Comparison of ENCODE assay signal across 27 cellular contexts in the genomic region with DNA sequence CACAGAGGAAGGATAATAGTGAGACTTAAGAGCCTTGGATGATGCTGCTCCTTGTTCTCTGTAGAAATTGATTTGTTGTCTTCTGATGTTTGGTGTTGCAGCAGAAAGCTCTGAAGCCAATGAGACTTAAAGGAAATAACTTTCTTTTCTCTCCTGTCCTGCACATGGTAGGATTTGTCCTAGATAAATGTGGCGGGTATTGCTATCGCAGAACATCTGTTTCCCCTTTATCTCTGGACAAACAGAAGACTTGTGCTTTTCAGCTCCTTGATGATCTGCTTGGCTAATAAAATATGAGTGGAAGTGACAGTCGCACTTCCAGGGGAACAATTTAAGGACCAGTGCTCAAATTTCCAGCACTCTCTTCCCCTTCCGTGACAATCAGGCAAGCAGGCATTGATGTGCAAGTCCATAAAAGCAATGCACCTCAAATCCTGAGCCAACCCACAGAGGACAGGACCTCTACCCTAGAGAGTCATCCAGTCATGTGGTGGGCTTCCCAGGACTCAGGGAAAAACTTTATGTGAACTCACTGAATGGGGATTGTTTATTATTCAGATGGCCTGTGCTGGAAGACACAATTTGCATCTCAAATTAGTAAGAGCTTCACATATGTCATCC. TPM values are rescaled to one million over a fixed set of nuclear protein-coding genes. Genes with fewer than 3 reads are reported as not detected.
"Had no signal": no experiment of that assay in that cellular context is flagged by ENCODE, and none has a peak within 500 bp of the region (broad histone marks: within the 10 kb centered on the region; RNA-seq: fewer than 3 reads in every experiment).

No MANE protein-coding gene starts in this region.

- H3K4me3 Mint-ChIP-seq: activated T-cell treated with anti-CD3 and anti-CD28 coated beads, Interleukin-2, amount 50 U/mL, for 72 hours; endodermal cell; mesothelial cell of epicardium; natural killer cell treated with Interleukin-12 subunit alpha and Interleukin-12 subunit beta and Interleukin-15 and Interleukin-18, amount 100 ng/mL, for 72 hours; stimulated activated memory B cell treated with anti-CD40 and anti-IgM and Interleukin-4, amounts not matched to agents 10 μg/mL and 1 μg/mL and 100 μg/mL, for 72 hours had no signal

- H3K9me3 ChIP-seq: colonic mucosa, sigmoid colon, spleen, testis, upper lobe of left lung had no signal

- H3K4me1 Mint-ChIP-seq: endodermal cell; stimulated activated memory B cell treated with anti-CD40 and anti-IgM and Interleukin-4, amounts not matched to agents 10 μg/mL and 1 μg/mL and 100 μg/mL, for 72 hours had no signal

- DNase-seq: activated CD4-positive, alpha-beta T cell treated with anti-CD3 and anti-CD28 coated beads, Interleukin-2, amount 50 U/mL, for 4 hours; activated CD4-positive, CD25-positive, alpha-beta regulatory T cell treated with anti-CD3 and anti-CD28 coated beads, Interleukin-2, amount 50 U/mL, for 72 hours; activated effector memory CD4-positive, alpha-beta T cell treated with anti-CD3 and anti-CD28 coated beads, Interleukin-2, amount 50 U/mL, for 16 hours; activated naive CD4-positive, alpha-beta T cell treated with anti-CD3 and anti-CD28 coated beads, Interleukin-2, amount 50 U/mL, for 16 hours; activated T-cell treated with anti-CD3 and anti-CD28 coated beads, Interleukin-2, amount 50 U/mL, for 72 hours; aorta; brain microvascular endothelial cell; central memory CD4-positive, alpha-beta T cell; colonic mucosa; endodermal cell; kidney; sigmoid colon; spleen; stimulated activated CD4-positive, alpha-beta T cell treated with anti-CD3 and anti-CD28 coated beads, Interleukin-4, amount 100 ng/mL, for 4 hours; T-helper 9 cell; testis; upper lobe of left lung had no signal

- H3K36me3 Mint-ChIP-seq: mesothelial cell of epicardium; natural killer cell treated with Interleukin-12 subunit alpha and Interleukin-12 subunit beta and Interleukin-15 and Interleukin-18, amount 100 ng/mL, for 72 hours; stimulated activated memory B cell treated with anti-CD40 and anti-IgM and Interleukin-4, amounts not matched to agents 10 μg/mL and 1 μg/mL and 100 μg/mL, for 72 hours had no signal

- H3K27me3 ChIP-seq: colonic mucosa, testis had no signal

- H3K4me1 ChIP-seq: colonic mucosa, parathyroid adenoma, sigmoid colon, spleen, testis, upper lobe of left lung had no signal

- H3K27ac Mint-ChIP-seq: activated T-cell treated with anti-CD3 and anti-CD28 coated beads, Interleukin-2, amount 50 U/mL, for 72 hours; endodermal cell; mesothelial cell of epicardium; natural killer cell treated with Interleukin-12 subunit alpha and Interleukin-12 subunit beta and Interleukin-15 and Interleukin-18, amount 100 ng/mL, for 72 hours; stimulated activated memory B cell treated with anti-CD40 and anti-IgM and Interleukin-4, amounts not matched to agents 10 μg/mL and 1 μg/mL and 100 μg/mL, for 72 hours had no signal

- H3K9me3 Mint-ChIP-seq: activated T-cell treated with anti-CD3 and anti-CD28 coated beads, Interleukin-2, amount 50 U/mL, for 72 hours; endodermal cell; mesothelial cell of epicardium; natural killer cell treated with Interleukin-12 subunit alpha and Interleukin-12 subunit beta and Interleukin-15 and Interleukin-18, amount 100 ng/mL, for 72 hours; stimulated activated memory B cell treated with anti-CD40 and anti-IgM and Interleukin-4, amounts not matched to agents 10 μg/mL and 1 μg/mL and 100 μg/mL, for 72 hours had no signal

- H3K27ac ChIP-seq: brain microvascular endothelial cell, colonic mucosa, parathyroid adenoma, sigmoid colon, spleen, testis, upper lobe of left lung, VCaP had no signal

- H3K36me3 ChIP-seq: brain microvascular endothelial cell, colonic mucosa, sigmoid colon, spleen, upper lobe of left lung had no signal

- H3K4me3 ChIP-seq: colonic mucosa, lung, sigmoid colon, spleen, upper lobe of left lung had no signal

RNA-seq across cellular contexts. Expression of a gene that starts 9.9 kb away (rescaled TPM):
- total RNA-seq: activated CD8-positive, alpha-beta memory T cell treated with anti-CD3 and anti-CD28 coated beads for 36 hours; activated T-cell treated with anti-CD3 and anti-CD28 coated beads, Interleukin-2, amount 50 U/mL, for 72 hours; aorta; colonic mucosa; endodermal cell; epithelial cell of proximal tubule; frontal cortex; kidney; left lobe of liver; lung; mesothelial cell of epicardium; sigmoid colon; spleen; testis; upper lobe of left lung had no signal

RNA-seq across cellular contexts. Expression of a gene that starts 39.1 kb away (rescaled TPM):
- total RNA-seq: activated CD8-positive, alpha-beta memory T cell treated with anti-CD3 and anti-CD28 coated beads for 36 hours; endodermal cell; frontal cortex; mesothelial cell of epicardium had no signal
